In the genomic region with DNA sequence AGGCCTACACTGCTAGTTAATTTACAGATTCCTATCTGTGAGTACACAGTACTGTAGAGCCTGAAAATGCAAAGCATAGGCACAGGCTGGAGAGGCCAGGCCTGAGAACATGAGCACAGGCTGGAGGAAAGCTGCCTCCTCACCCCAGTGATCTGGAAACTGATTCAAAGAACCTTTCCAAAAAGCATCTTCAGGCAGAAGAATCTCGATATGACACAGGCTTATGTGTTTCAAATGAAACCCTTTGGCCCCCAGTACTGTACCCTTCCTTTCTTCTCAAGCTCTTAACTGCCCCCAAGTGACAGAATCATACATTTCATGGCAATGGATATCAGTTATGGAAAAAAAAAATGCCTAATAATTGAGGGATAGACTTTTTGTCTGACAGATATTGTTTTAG, we compare ENCODE assay signal across 14 cellular contexts.
DNase-seq lines count a peak whose midpoint lies in the region; ATAC-seq, FAIRE-seq and TF ChIP-seq lines count a peak whose summit lies in the region.
"Had no signal": no experiment of that assay in that cellular context is flagged by ENCODE, and none has a peak within 500 bp of the region (broad histone marks: within the 10 kb centered on the region; RNA-seq: fewer than 3 reads in every experiment).

No MANE protein-coding gene starts in this region.

- RAD21 ChIA-PET in HCT116 (lab: Charles Lee; ENCODE audit: low non-redundant PET in 1 of 2, low total read pairs in 2 of 2, uncharacterized antibody in 2 of 2, unreplicated experiment in 2 of 2) = interaction anchor here in 1 of 2 experiments (1.0 kb wide), 1 partner anchor 284 kb away, joined by 3 read pairs; no protein-coding TSS in a partner anchor

- TF ChIP-seq RAD21 in HCT116 (IDR thresholded peaks at IDR 0.05; ENCODE audit: low read depth) = peak; percentile 69

- H3K27ac ChIP-seq in 22Rv1 (no peak overlapping the region), HCT116 (ENCODE audit: low read depth, low read length) (no peak overlapping the region), PC-3 (ENCODE audit: low read length) (no peak overlapping the region)
- H3K27ac ChIP-seq: tibial artery had no signal

- H3K9ac ChIP-seq in HCT116 (ENCODE audit: low read length) = no peak overlapping the region
- H3K9ac ChIP-seq in PC-3 (ENCODE audit: low read length) = no peak overlapping the region

- H4K20me1 ChIP-seq in HCT116 (ENCODE audit: insufficient read depth) (no peaks in the 10 kb centered on the region), PC-3 (ENCODE audit: low read length) (no peaks in the 10 kb centered on the region)

- H3K27me3 ChIP-seq in HCT116 (ENCODE audit: insufficient read depth, low read length) (no peaks in the 10 kb centered on the region), PC-3 (ENCODE audit: low read length) (no peaks in the 10 kb centered on the region)
- H3K27me3 ChIP-seq: tibial artery had no signal

- no peaks in the 10 kb centered on the region for H3K9me2 ChIP-seq in HCT116 (ENCODE audit: insufficient read depth)
- H3K9me2 ChIP-seq in PC-3 (replicated peaks; ENCODE audit: low read length) = no peaks in the 10 kb centered on the region

- FAIRE-seq in frontal cortex (lab: Jason Lieb, UNC) = no peak
- FAIRE-seq: endothelial cell of umbilical vein, keratinocyte had no signal

- BruUV-seq in HCT116 (replicated peaks; lab: Mats Ljungman, UMichigan) (no TSS peak), PC-3 (replicated peaks; lab: Mats Ljungman, UMichigan) (no TSS peak)

- peak; percentile 86 for ATAC-seq in HCT116
- ATAC-seq in PC-3 = peak; percentile 49; the same call in 1 of the 2 replicates
- no peak for ATAC-seq in GM21786 (IDR thresholded peaks at IDR 0.05; ENCODE audit: unreplicated experiment)

- H2AFZ ChIP-seq in HCT116 (ENCODE audit: low read depth, low read length, poor library complexity, severe bottlenecking) (peak overlapping the region; percentile 66), PC-3 (ENCODE audit: low read length) (no peak overlapping the region)

- intact Hi-C loops in HCT116 (cut with micrococcal nuclease) (loop anchor here (10.0 kb wide), 2 partner anchors 283 to 393 kb away; no protein-coding TSS in a partner anchor), PC-3 (cut with micrococcal nuclease) (no loop called here)

- H3K9me3 ChIP-seq in HCT116 (ENCODE audit: control insufficient read depth in 1 of 2, insufficient read depth in 1 of 2, low read depth in 1 of 2, low read length in 2 of 2) = no peaks in the 10 kb centered on the region
- no peaks in the 10 kb centered on the region for H3K9me3 ChIP-seq in PC-3 (ENCODE audit: low read length)
- H3K9me3 ChIP-seq: tibial artery had no signal

- H3K4me3 ChIP-seq in HCT116 (replicated peaks in 1 of 2; ENCODE audit: low read depth in 1 of 2, low read length in 2 of 2) (no peak overlapping the region), PC-3 (ENCODE audit: low read length) (no peak overlapping the region)
- H3K4me3 ChIP-seq: tibial artery had no signal

- H3K4me1 ChIP-seq in HCT116 (ENCODE audit: control insufficient read depth in 1 of 2, insufficient read depth in 2 of 2, low read length in 2 of 2) (no peaks in the 10 kb centered on the region), PC-3 (ENCODE audit: insufficient read depth, low read length) (no peaks in the 10 kb centered on the region)

- CTCF ChIA-PET in HCT116 (lab: Charles Lee) (interaction anchor here (0.7 to 1.3 kb wide), 8 partner anchors 15 to 399 kb away, joined by 3 to 6 read pairs (median 3); no protein-coding TSS in a partner anchor), PC-3 (lab: Charles Lee) (interaction anchor here (0.5 to 0.7 kb wide), 3 partner anchors 34 to 394 kb away, joined by 3 to 4 read pairs (median 3); no protein-coding TSS in a partner anchor)

- DNase-seq in HCT116 (ENCODE audit: low read depth, low spot score) (peak; percentile 13), PC-3 (peak; percentile 44), glomerular visceral epithelial cell (ENCODE audit: extremely low spot score) (peak; percentile 1), NCI-H2107 treated with DMSO at 0.1 percent for 48 hours (lab: John Stamatoyannopoulos, UW; ENCODE audit: unreplicated experiment) (no peak), frontal cortex (ENCODE audit: low spot score in 2 of 2) (no peak), SIG-M5 (lab: John Stamatoyannopoulos, UW) (no peak)
- DNase-seq: activated CD8-positive, alpha-beta memory T cell treated with anti-CD3 and anti-CD28 coated beads for 24 hours; NCI-H2171; stimulated activated CD4-positive, alpha-beta T cell treated with anti-CD3 and anti-CD28 coated beads, Interleukin-4, amount 100 ng/mL, for 4 hours; tibial artery had no signal

- TF ChIP-seq POLR2A in HCT116 (IDR thresholded peaks at IDR 0.05; ENCODE audit: borderline replicate concordance, extremely low read depth, insufficient read depth, insufficient read length) = no peak

- POLR2A ChIA-PET in HCT116 (lab: Charles Lee) (no interaction called here), PC-3 (lab: Charles Lee; ENCODE audit: unreplicated experiment) (no interaction called here)

- no peaks in the 10 kb centered on the region for H3K36me3 ChIP-seq in HCT116 (ENCODE audit: control insufficient read depth in 1 of 2, insufficient read depth in 2 of 2, low read length in 2 of 2)
- H3K36me3 ChIP-seq in PC-3 (ENCODE audit: low read depth, low read length) = no peaks in the 10 kb centered on the region
- H3K36me3 ChIP-seq: tibial artery had no signal

- H3K4me2 ChIP-seq in HCT116 (ENCODE audit: low read length) = no peak overlapping the region
- no peak overlapping the region for H3K4me2 ChIP-seq in PC-3 (ENCODE audit: low read length)

- no peaks in the 10 kb centered on the region for H3F3A ChIP-seq in PC-3 (ENCODE audit: low read length, unreplicated experiment)

- H3K79me2 ChIP-seq in HCT116 (ENCODE audit: insufficient read depth, low read length) = no peaks in the 10 kb centered on the region
- no peaks in the 10 kb centered on the region for H3K79me2 ChIP-seq in PC-3 (ENCODE audit: low read length)

- TF ChIP-seq CTCF in 22Rv1 (IDR thresholded peaks at IDR 0.05) (peak; percentile 48), HCT116 (IDR thresholded peaks at IDR 0.05 in 2 of 3, conservative IDR thresholded peaks at IDR 0.05 in 1 of 3; ENCODE audit: borderline replicate concordance in 1 of 3, insufficient read depth in 1 of 3, low read depth in 2 of 3, low read length in 2 of 3) (peak; percentile 37 to 58 (median 37); a peak in 3 of 6 replicates), PC-3 (conservative IDR thresholded peaks at IDR 0.05; ENCODE audit: low read depth, low read length) (peak; percentile 62)

TF ChIP-seq in HCT116, 20 proteins besides CTCF, POLR2A, EP300 and RAD21:
- TF ChIP-seq, protein P1, sequence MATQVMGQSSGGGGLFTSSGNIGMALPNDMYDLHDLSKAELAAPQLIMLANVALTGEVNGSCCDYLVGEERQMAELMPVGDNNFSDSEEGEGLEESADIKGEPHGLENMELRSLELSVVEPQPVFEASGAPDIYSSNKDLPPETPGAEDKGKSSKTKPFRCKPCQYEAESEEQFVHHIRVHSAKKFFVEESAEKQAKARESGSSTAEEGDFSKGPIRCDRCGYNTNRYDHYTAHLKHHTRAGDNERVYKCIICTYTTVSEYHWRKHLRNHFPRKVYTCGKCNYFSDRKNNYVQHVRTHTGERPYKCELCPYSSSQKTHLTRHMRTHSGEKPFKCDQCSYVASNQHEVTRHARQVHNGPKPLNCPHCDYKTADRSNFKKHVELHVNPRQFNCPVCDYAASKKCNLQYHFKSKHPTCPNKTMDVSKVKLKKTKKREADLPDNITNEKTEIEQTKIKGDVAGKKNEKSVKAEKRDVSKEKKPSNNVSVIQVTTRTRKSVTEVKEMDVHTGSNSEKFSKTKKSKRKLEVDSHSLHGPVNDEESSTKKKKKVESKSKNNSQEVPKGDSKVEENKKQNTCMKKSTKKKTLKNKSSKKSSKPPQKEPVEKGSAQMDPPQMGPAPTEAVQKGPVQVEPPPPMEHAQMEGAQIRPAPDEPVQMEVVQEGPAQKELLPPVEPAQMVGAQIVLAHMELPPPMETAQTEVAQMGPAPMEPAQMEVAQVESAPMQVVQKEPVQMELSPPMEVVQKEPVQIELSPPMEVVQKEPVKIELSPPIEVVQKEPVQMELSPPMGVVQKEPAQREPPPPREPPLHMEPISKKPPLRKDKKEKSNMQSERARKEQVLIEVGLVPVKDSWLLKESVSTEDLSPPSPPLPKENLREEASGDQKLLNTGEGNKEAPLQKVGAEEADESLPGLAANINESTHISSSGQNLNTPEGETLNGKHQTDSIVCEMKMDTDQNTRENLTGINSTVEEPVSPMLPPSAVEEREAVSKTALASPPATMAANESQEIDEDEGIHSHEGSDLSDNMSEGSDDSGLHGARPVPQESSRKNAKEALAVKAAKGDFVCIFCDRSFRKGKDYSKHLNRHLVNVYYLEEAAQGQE (IDR thresholded peaks at IDR 0.05; ENCODE audit: low read depth) = no peak
- TF ChIP-seq CBX3 (IDR thresholded peaks at IDR 0.05; ENCODE audit: low read depth) = no peak
- no peak for TF ChIP-seq JUND (IDR thresholded peaks at IDR 0.05)

Comparison
In these comparisons a context has a peak if more than half of its experiments do, and no peak if none do; other contexts are left out.
1. DNase-seq: peak in HCT116 (single experiment), PC-3 (single experiment) and glomerular visceral epithelial cell (single experiment); none in NCI-H2107 treated with DMSO at 0.1 percent for 48 hours (single experiment), frontal cortex (0 of 2) and SIG-M5 (single experiment).
2. Peak in every context shown above with its lines, with median percentiles within 50 percentile points of each other: CTCF ChIP-seq.